ENCODE assay signal across 33 cellular contexts in genomic region chr1:99525313-99525712, GRCh38.
"Had no signal": no experiment of that assay in that cellular context is flagged by ENCODE, and none has a peak within 500 bp of the region (broad histone marks: within the 10 kb centered on the region; RNA-seq: fewer than 3 reads in every experiment).

No MANE protein-coding gene starts in this region.

- H3K4me1 Mint-ChIP-seq: activated naive CD4-positive, alpha-beta T cell treated with anti-CD3 and anti-CD28 coated beads, Interleukin-2, amount 10 ng/mL, durations not matched to agents 7 days and 5 days; activated naive CD8-positive, alpha-beta T cell treated with anti-CD3 and anti-CD28 coated beads, Interleukin-2, amount 10 ng/mL, durations not matched to agents 7 days and 5 days; naive B cell; nephron progenitor cell; stimulated activated memory B cell treated with anti-CD40 and anti-IgM and Interleukin-4, amounts not matched to agents 10 μg/mL and 1 μg/mL and 100 μg/mL, for 72 hours; stimulated activated naive CD8-positive, alpha-beta T cell treated with anti-CD3 and anti-CD28 coated beads, Interleukin-15, amount 100 ng/mL, for 72 hours had no signal

- H3K36me3 Mint-ChIP-seq: activated naive CD4-positive, alpha-beta T cell treated with anti-CD3 and anti-CD28 coated beads, Interleukin-2, amount 10 ng/mL, durations not matched to agents 7 days and 5 days; activated naive CD8-positive, alpha-beta T cell treated with anti-CD3 and anti-CD28 coated beads, Interleukin-2, amount 10 ng/mL, durations not matched to agents 7 days and 5 days; mesothelial cell of epicardium; naive B cell; stimulated activated memory B cell treated with anti-CD40 and anti-IgM and Interleukin-4, amounts not matched to agents 10 μg/mL and 1 μg/mL and 100 μg/mL, for 72 hours had no signal

- H3K27me3 ChIP-seq: brain microvascular endothelial cell, esophagus muscularis mucosa, gastrocnemius medialis, right lobe of liver, thyroid gland, upper lobe of right lung had no signal

- H3K27ac ChIP-seq: brain microvascular endothelial cell, esophagus muscularis mucosa, gastrocnemius medialis, ovary, right lobe of liver, skin epidermis, thyroid gland, upper lobe of right lung, VCaP had no signal

- H3K9me3 ChIP-seq: esophagus muscularis mucosa, gastrocnemius medialis, ovary, thyroid gland, upper lobe of right lung had no signal

- H3K4me3 ChIP-seq: esophagus muscularis mucosa, gastrocnemius medialis, ovary, right lobe of liver, skin epidermis, thyroid gland, upper lobe of right lung had no signal

- H3K36me3 ChIP-seq: brain microvascular endothelial cell, esophagus muscularis mucosa, gastrocnemius medialis, ovary, right lobe of liver, thyroid gland, upper lobe of right lung had no signal

- H3K27ac Mint-ChIP-seq: activated naive CD4-positive, alpha-beta T cell treated with anti-CD3 and anti-CD28 coated beads, Interleukin-2, amount 10 ng/mL, durations not matched to agents 7 days and 5 days; activated naive CD8-positive, alpha-beta T cell treated with anti-CD3 and anti-CD28 coated beads, Interleukin-2, amount 10 ng/mL, durations not matched to agents 7 days and 5 days; effector memory CD8-positive, alpha-beta T cell; mesothelial cell of epicardium; naive B cell; nephron progenitor cell; progenitor cell of endocrine pancreas; stimulated activated memory B cell treated with anti-CD40 and anti-IgM and Interleukin-4, amounts not matched to agents 10 μg/mL and 1 μg/mL and 100 μg/mL, for 72 hours had no signal

- DNase-seq: activated CD4-positive, alpha-beta T cell treated with anti-CD3 and anti-CD28 coated beads for 48 hours; activated CD4-positive, alpha-beta T cell treated with anti-CD3 and anti-CD28 coated beads, Interleukin-2, amount 50 U/mL, for 48 hours; activated CD8-positive, alpha-beta memory T cell treated with anti-CD3 and anti-CD28 coated beads for 24 hours; activated gamma-delta T cell; activated naive CD4-positive, alpha-beta T cell treated with anti-CD3 and anti-CD28 coated beads, Interleukin-2, amount 10 ng/mL, durations not matched to agents 7 days and 5 days; activated naive CD8-positive, alpha-beta T cell treated with anti-CD3 and anti-CD28 coated beads, Interleukin-2, amount 10 ng/mL, durations not matched to agents 7 days and 5 days; amniotic stem cell; brain microvascular endothelial cell; caudate nucleus; cortex of kidney; effector memory CD8-positive, alpha-beta T cell; gastrocnemius medialis; glutamatergic neuron; islet precursor cell; mammary epithelial cell; naive B cell; nephron progenitor cell; ovary; right lobe of liver; stimulated activated CD4-positive, alpha-beta T cell treated with anti-CD3 and anti-CD28 coated beads, Interleukin-4, amount 100 ng/mL, for 24 hours; stimulated activated CD8-positive, alpha-beta memory T cell treated with anti-CD3 and anti-CD28 coated beads, Interleukin-4, amount 100 ng/mL, for 48 hours; stimulated activated naive CD8-positive, alpha-beta T cell treated with anti-CD3 and anti-CD28 coated beads, Interleukin-15, amount 100 ng/mL, for 72 hours; thyroid gland; upper lobe of right lung had no signal

- FAIRE-seq: astrocyte, TTC549 had no signal

- H3K9me3 Mint-ChIP-seq: activated naive CD4-positive, alpha-beta T cell treated with anti-CD3 and anti-CD28 coated beads, Interleukin-2, amount 10 ng/mL, durations not matched to agents 7 days and 5 days; activated naive CD8-positive, alpha-beta T cell treated with anti-CD3 and anti-CD28 coated beads, Interleukin-2, amount 10 ng/mL, durations not matched to agents 7 days and 5 days; effector memory CD8-positive, alpha-beta T cell; nephron progenitor cell; stimulated activated memory B cell treated with anti-CD40 and anti-IgM and Interleukin-4, amounts not matched to agents 10 μg/mL and 1 μg/mL and 100 μg/mL, for 72 hours; stimulated activated naive CD8-positive, alpha-beta T cell treated with anti-CD3 and anti-CD28 coated beads, Interleukin-15, amount 100 ng/mL, for 72 hours had no signal

- H3K4me3 Mint-ChIP-seq: activated naive CD4-positive, alpha-beta T cell treated with anti-CD3 and anti-CD28 coated beads, Interleukin-2, amount 10 ng/mL, durations not matched to agents 7 days and 5 days; activated naive CD8-positive, alpha-beta T cell treated with anti-CD3 and anti-CD28 coated beads, Interleukin-2, amount 10 ng/mL, durations not matched to agents 7 days and 5 days; effector memory CD8-positive, alpha-beta T cell; mesothelial cell of epicardium; naive B cell; nephron progenitor cell; stimulated activated memory B cell treated with anti-CD40 and anti-IgM and Interleukin-4, amounts not matched to agents 10 μg/mL and 1 μg/mL and 100 μg/mL, for 72 hours; stimulated activated naive CD8-positive, alpha-beta T cell treated with anti-CD3 and anti-CD28 coated beads, Interleukin-15, amount 100 ng/mL, for 72 hours had no signal

- H3K27me3 Mint-ChIP-seq: activated naive CD4-positive, alpha-beta T cell treated with anti-CD3 and anti-CD28 coated beads, Interleukin-2, amount 10 ng/mL, durations not matched to agents 7 days and 5 days; naive B cell; progenitor cell of endocrine pancreas; stimulated activated memory B cell treated with anti-CD40 and anti-IgM and Interleukin-4, amounts not matched to agents 10 μg/mL and 1 μg/mL and 100 μg/mL, for 72 hours had no signal

- H3K4me1 ChIP-seq: esophagus muscularis mucosa, thyroid gland, upper lobe of right lung had no signal

- ATAC-seq: activated CD4-positive, CD25-positive, alpha-beta regulatory T cell treated with anti-CD3 and anti-CD28 coated beads, Interleukin-2, amount 50 U/mL, for 24 hours; effector memory CD8-positive, alpha-beta T cell; gastrocnemius medialis; stimulated activated memory B cell treated with anti-CD40 and anti-IgM and Interleukin-4, amounts not matched to agents 10 μg/mL and 1 μg/mL and 100 μg/mL, for 72 hours; stimulated activated naive CD8-positive, alpha-beta T cell treated with anti-CD3 and anti-CD28 coated beads, Interleukin-15, amount 100 ng/mL, for 72 hours; upper lobe of right lung had no signal
